2 cellular contexts compared by ENCODE assay signal in genomic region chr11:132312161-132312560, GRCh38.
TF ChIP-seq lines count a peak whose summit lies in the region.

No MANE protein-coding gene starts in this region.

TF ChIP-seq in IMR-90, 13 proteins besides CTCF, POLR2A, EP300 and RAD21 (continued from another document):
- TF ChIP-seq MAZ (IDR thresholded peaks at IDR 0.05; ENCODE audit: borderline replicate concordance, low read depth, low read length) (no peak), CEBPB (IDR thresholded peaks at IDR 0.05; ENCODE audit: low read depth, low read length) (no peak)

TF ChIP-seq in HEK293T, 16 proteins besides CTCF, POLR2A, EP300 and RAD21:
- no peak for TF ChIP-seq ELF4 (IDR thresholded peaks at IDR 0.05)
- no peak for TF ChIP-seq SP1 (IDR thresholded peaks at IDR 0.05)
- TF ChIP-seq L3MBTL2 (conservative IDR thresholded peaks at IDR 0.05): no peak
- TF ChIP-seq FOXK2 (IDR thresholded peaks at IDR 0.05): no peak
TF ChIP-seq in HEK293T: peak in this region for 0.
